ENCODE assay signal across 1 cellular context in genomic region chr5:139126711-139127111, GRCh38.
TF ChIP-seq lines count a peak whose summit lies in the region.

No MANE protein-coding gene starts in this region.

TF ChIP-seq in GM23338, 12 proteins besides CTCF, POLR2A, EP300 and RAD21 (continued from another document):
- TF ChIP-seq ETS1 (IDR thresholded peaks at IDR 0.05) (no peak), REST (IDR thresholded peaks at IDR 0.05; ENCODE audit: unreplicated experiment) (no peak), POLR2AphosphoS5 (IDR thresholded peaks at IDR 0.05; ENCODE audit: low read depth) (no peak), STAT1 (IDR thresholded peaks at IDR 0.05; ENCODE audit: unreplicated experiment) (no peak), NANOG (IDR thresholded peaks at IDR 0.05; ENCODE audit: borderline replicate concordance) (no peak), EZH2 (IDR thresholded peaks at IDR 0.05; ENCODE audit: low read depth, unreplicated experiment) (no peak), ZNF114 (CRISPR knock-in tag; IDR thresholded peaks at IDR 0.05) (no peak)
